8 cellular contexts compared by ENCODE assay signal in genomic region chr5:6248132-6248531, GRCh38.
"Had no signal": no experiment of that assay in that cellular context is flagged by ENCODE, and none has a peak within 500 bp of the region (broad histone marks: within the 10 kb centered on the region; RNA-seq: fewer than 3 reads in every experiment).

No MANE protein-coding gene starts in this region.

- FAIRE-seq: H1, H54, HTR-8/SVneo had no signal

- H3K27ac Mint-ChIP-seq: GM23338, H9, IgD-negative memory B cell had no signal

- H3K36me3 Mint-ChIP-seq: IgD-negative memory B cell had no signal

- DNase-seq: H9, HCEC 1CT, KBM-7 had no signal

- H3K4me2 ChIP-seq: GM23338 had no signal

- ATAC-seq: GM23338 had no signal

- H3K4me3 ChIP-seq: GM23338 had no signal

- H3K4me3 Mint-ChIP-seq: GM23338, H9, IgD-negative memory B cell had no signal

- H2AFZ ChIP-seq: GM23338 had no signal
